1 cellular context compared by ENCODE assay signal in genomic region chr2:61707984-61708852, GRCh38.
A peak's percentile ranks its signal among the peaks of the same experiment; 100 is the strongest.
TF ChIP-seq lines count a peak whose summit lies in the region.

No MANE protein-coding gene starts in this region.

TF ChIP-seq in GM12878, 131 proteins besides CTCF, POLR2A, EP300 and RAD21 (continued from another document and continues in another):
- TF ChIP-seq CEBPZ (IDR thresholded peaks at IDR 0.05; ENCODE audit: low read depth, low read length) (no peak), MTA3 (IDR thresholded peaks at IDR 0.05; ENCODE audit: borderline replicate concordance, low read length) (no peak), E2F4 (IDR thresholded peaks at IDR 0.05; ENCODE audit: low read depth, low read length) (no peak), REST (IDR thresholded peaks at IDR 0.05; ENCODE audit: low read depth, low read length) (no peak), TCF7 (IDR thresholded peaks at IDR 0.05; ENCODE audit: borderline replicate concordance) (0 out of 2 replicates have a peak, but pooled peaks have one; percentile 40), RELB (IDR thresholded peaks at IDR 0.05; ENCODE audit: low read depth) (peak; percentile 84), ZNF687 (IDR thresholded peaks at IDR 0.05) (no peak), FOXM1 (IDR thresholded peaks at IDR 0.05; ENCODE audit: low read depth, low read length) (peak; percentile 68), ZNF274 (IDR thresholded peaks at IDR 0.05; ENCODE audit: insufficient read depth, insufficient read length) (no peak), CHD1 (IDR thresholded peaks at IDR 0.05; ENCODE audit: low read depth, low read length) (no peak), ZNF207 (IDR thresholded peaks at IDR 0.05; ENCODE audit: borderline replicate concordance) (no peak), FOXK2 (IDR thresholded peaks at IDR 0.05) (peak; percentile 58), EED (IDR thresholded peaks at IDR 0.05; ENCODE audit: low read depth) (peak; percentile 87), SREBF2 (IDR thresholded peaks at IDR 0.05; ENCODE audit: low read length) (no peak), STAT1 (conservative IDR thresholded peaks at IDR 0.05) (no peak; the same call in 1 of the 2 replicates), BCLAF1 (IDR thresholded peaks at IDR 0.05) (no peak), JUNB (IDR thresholded peaks at IDR 0.05) (peak; percentile 95), HDGF (IDR thresholded peaks at IDR 0.05) (no peak), E2F8 (IDR thresholded peaks at IDR 0.05; ENCODE audit: low read depth, partially characterized antibody) (no peak), ATF2 (IDR thresholded peaks at IDR 0.05; ENCODE audit: low read length) (peak; percentile 69), SP1 (IDR thresholded peaks at IDR 0.05; ENCODE audit: low read depth, low read length) (peak; percentile 57), NR2C1 (IDR thresholded peaks at IDR 0.05) (no peak), PRDM15 (CRISPR knock-in tag; IDR thresholded peaks at IDR 0.05) (no peak)
